ENCODE assay signal across 8 cellular contexts in genomic region chr18:63162271-63163014, GRCh38.
DNase-seq lines count a peak whose midpoint lies in the region; ATAC-seq, FAIRE-seq and TF ChIP-seq lines count a peak whose summit lies in the region.

No MANE protein-coding gene starts in this region.

- TF ChIP-seq CTCF in GM12872 (IDR thresholded peaks at IDR 0.05; ENCODE audit: insufficient read depth, low read depth, low read length) (peak; percentile 22; the same call in 1 of the 3 replicates), H1 (IDR thresholded peaks at IDR 0.05; ENCODE audit: control extremely low read depth in 1 of 3, insufficient read depth in 1 of 3, low read depth in 1 of 3, low read length in 3 of 3) (no peak)

- H3K9me3 Mint-ChIP-seq in stimulated activated effector memory CD8-positive, alpha-beta T cell treated with anti-CD3 and anti-CD28 coated beads, Interleukin-12 subunit alpha, Interleukin-12 subunit beta, amount 100 ng/mL, for 72 hours, result no peaks in the 10 kb centered on the region

- no peaks in the 10 kb centered on the region for H3K9me3 ChIP-seq in H1 (ENCODE audit: insufficient read depth in 2 of 2, low read depth in 1 of 2, low read length in 1 of 2)

- H3K27ac Mint-ChIP-seq in stimulated activated effector memory CD8-positive, alpha-beta T cell treated with anti-CD3 and anti-CD28 coated beads, Interleukin-12 subunit alpha, Interleukin-12 subunit beta, amount 100 ng/mL, for 72 hours, result peak overlapping the region; percentile 96

- no peaks in the 10 kb centered on the region for H3K27me3 ChIP-seq in H1 (replicated peaks in 1 of 4; ENCODE audit: control insufficient read depth in 3 of 4, extremely low read depth in 1 of 4, insufficient read depth in 3 of 4, low read length in 3 of 4)

- no peak overlapping the region for H2BK15ac ChIP-seq in H1 (ENCODE audit: low read length)

- no peak for TF ChIP-seq EP300 in H1 (IDR thresholded peaks at IDR 0.05; ENCODE audit: borderline replicate concordance in 1 of 2, low read depth in 2 of 2, low read length in 2 of 2)

- no peak overlapping the region for H3K4ac ChIP-seq in H1 (replicated peaks; ENCODE audit: insufficient read length, low read depth, low read length)

- no peak overlapping the region for H3K4me3 ChIP-seq in H1 (ENCODE audit: extremely low read depth in 1 of 4, insufficient read depth in 2 of 4, low read depth in 3 of 4, low read length in 4 of 4)

- peak overlapping the region; percentile 71 for H3K4me3 Mint-ChIP-seq in stimulated activated effector memory CD8-positive, alpha-beta T cell treated with anti-CD3 and anti-CD28 coated beads, Interleukin-12 subunit alpha, Interleukin-12 subunit beta, amount 100 ng/mL, for 72 hours

- POLR2A ChIA-PET in H1 (lab: Charles Lee; ENCODE audit: partially characterized antibody), result no interaction called here

- H2BK20ac ChIP-seq in H1 (ENCODE audit: low read length), result no peak overlapping the region

- no peak overlapping the region for H2BK120ac ChIP-seq in H1 (replicated peaks; ENCODE audit: low read depth, low read length)

- H2BK12ac ChIP-seq in H1 (ENCODE audit: low read depth, low read length), result peak overlapping the region; percentile 84; the same call in 1 of the 2 replicates

- no peaks in the 10 kb centered on the region for H3K23me2 ChIP-seq in H1 (ENCODE audit: low read depth, low read length)

- TF ChIP-seq RAD21 in H1 (IDR thresholded peaks at IDR 0.05 in 1 of 2, conservative IDR thresholded peaks at IDR 0.05 in 1 of 2; ENCODE audit: low read depth in 2 of 2, low read length in 2 of 2), result no peak

- no peak overlapping the region for H3K9ac ChIP-seq in H1 (replicated peaks in 1 of 4; ENCODE audit: extremely low read depth in 1 of 4, low read depth in 3 of 4, low read length in 3 of 4)

- no peaks in the 10 kb centered on the region for H3K79me1 ChIP-seq in H1 (ENCODE audit: low read depth, low read length)

- no peak overlapping the region for H3K18ac ChIP-seq in H1 (ENCODE audit: extremely low read depth, low read length)

- H4K91ac ChIP-seq in H1 (replicated peaks; ENCODE audit: insufficient read length, low read length), result no peak overlapping the region

- H4K5ac ChIP-seq in H1 (ENCODE audit: insufficient read length, low read depth, low read length), result no peak overlapping the region

- H3K79me2 ChIP-seq in H1 (ENCODE audit: control insufficient read depth in 1 of 2, insufficient read depth in 2 of 2, low read length in 2 of 2), result no peaks in the 10 kb centered on the region

- no peak overlapping the region for H3K4me2 ChIP-seq in H1 (ENCODE audit: insufficient read depth in 1 of 2, low read depth in 2 of 2, low read length in 2 of 2)

- no peak overlapping the region for H3K27ac ChIP-seq in H1 (ENCODE audit: low read depth, low read length)

- H3K4me1 ChIP-seq in H1 (replicated peaks in 1 of 4; ENCODE audit: control insufficient read depth in 3 of 4, insufficient read depth in 4 of 4, low read length in 3 of 4), result no peaks in the 10 kb centered on the region

- peaks cover 93% of the 10 kb centered on the region for H3K4me1 Mint-ChIP-seq in stimulated activated effector memory CD8-positive, alpha-beta T cell treated with anti-CD3 and anti-CD28 coated beads, Interleukin-12 subunit alpha, Interleukin-12 subunit beta, amount 100 ng/mL, for 72 hours

- no peak overlapping the region for H4K8ac ChIP-seq in H1 (ENCODE audit: extremely low read depth, insufficient read depth, low read length)

- H3K23ac ChIP-seq in H1 (ENCODE audit: insufficient read length), result no peak overlapping the region

- ATAC-seq in GM21825 (IDR thresholded peaks at IDR 0.05; ENCODE audit: unreplicated experiment), result peak; percentile 26
- peak; percentile 5 for ATAC-seq in stimulated activated effector memory CD8-positive, alpha-beta T cell treated with anti-CD3 and anti-CD28 coated beads, Interleukin-12 subunit alpha, Interleukin-12 subunit beta, amount 100 ng/mL, for 72 hours

- H2AFZ ChIP-seq in H1 (ENCODE audit: low read length), result no peak overlapping the region

- FAIRE-seq in H1 (lab: Jason Lieb, UNC), result no peak
- no peak for FAIRE-seq in GM12892 (lab: Jason Lieb, UNC)

- H3K56ac ChIP-seq in H1 (replicated peaks; ENCODE audit: insufficient read length, low read depth, low read length), result no peak overlapping the region

- H3K14ac ChIP-seq in H1 (ENCODE audit: insufficient read length), result no peak overlapping the region

- peak; percentile 72 for DNase-seq in NOMO-1 treated with dmso at 0.1 percent for 144 hours (lab: John Stamatoyannopoulos, UW; ENCODE audit: unreplicated experiment)
- no peak for DNase-seq in H1 (ENCODE audit: low read depth in 1 of 2, low spot score in 2 of 2)
- DNase-seq in stimulated activated effector memory CD8-positive, alpha-beta T cell treated with anti-CD3 and anti-CD28 coated beads, Interleukin-12 subunit alpha, Interleukin-12 subunit beta, amount 100 ng/mL, for 72 hours (ENCODE audit: low spot score in 2 of 2), result peak in 1 of 2 donors; percentile 74
- DNase-seq in globus pallidus (ENCODE audit: low spot score), result no peak
- no peak for DNase-seq in GM12892 (ENCODE audit: insufficient read length)
- DNase-seq in NCI-H1417 (lab: John Stamatoyannopoulos, UW), result no peak

- H3K36me3 Mint-ChIP-seq in stimulated activated effector memory CD8-positive, alpha-beta T cell treated with anti-CD3 and anti-CD28 coated beads, Interleukin-12 subunit alpha, Interleukin-12 subunit beta, amount 100 ng/mL, for 72 hours, result peaks cover 83% of the 10 kb centered on the region

- TF ChIP-seq POLR2A in H1 (IDR thresholded peaks at IDR 0.05; ENCODE audit: control extremely low read depth in 1 of 2, low read depth in 2 of 2, low read length in 2 of 2) (no peak), GM12892 (IDR thresholded peaks at IDR 0.05; ENCODE audit: low read depth, low read length) (no peak; the same call in 1 of the 2 replicates)

- CTCF ChIA-PET in H1 (lab: Charles Lee; ENCODE audit: partially characterized antibody), result interaction anchor here (0.6 to 2.4 kb wide), 7 partner anchors 8 to 177 kb away, joined by 3 to 7 read pairs (median 3); no protein-coding TSS in a partner anchor

- no peaks in the 10 kb centered on the region for H3K36me3 ChIP-seq in H1 (ENCODE audit: control insufficient read depth in 2 of 4, insufficient read depth in 4 of 4, low read length in 3 of 4)

- WGBS in H1 (ENCODE audit: extremely low coverage in 1 of 2, insufficient coverage in 1 of 2, insufficient read length in 1 of 2, insufficient replicate concordance in 2 of 2, low coverage in 1 of 2, low lambda C conversion rate in 2 of 2, missing lambda C conversion rate in 1 of 2), 2 experiments, result 94% methylated on average over 7 of the region's 7 CpGs; no CpG with 5 or more reads in 1 of the 2 experiments

- H2AK5ac ChIP-seq in H1 (ENCODE audit: low read depth, low read length), result no peak overlapping the region

- no peak overlapping the region for H2BK5ac ChIP-seq in H1 (ENCODE audit: low read depth, low read length)

- H4K20me1 ChIP-seq in H1 (replicated peaks in 1 of 2; ENCODE audit: control insufficient read depth in 1 of 2, insufficient read depth in 2 of 2, low read length in 2 of 2), result no peaks in the 10 kb centered on the region

TF ChIP-seq in H1, 55 proteins besides CTCF, POLR2A, EP300 and RAD21:
- TF ChIP-seq RFX5 (IDR thresholded peaks at IDR 0.05; ENCODE audit: borderline replicate concordance, low read depth, low read length) (no peak), RNF2 (IDR thresholded peaks at IDR 0.05; ENCODE audit: borderline replicate concordance, low read depth, low read length, missing control alignments, poor library complexity, severe bottlenecking) (no peak)
